ENCODE assay signal across 10 cellular contexts in the genomic region with DNA sequence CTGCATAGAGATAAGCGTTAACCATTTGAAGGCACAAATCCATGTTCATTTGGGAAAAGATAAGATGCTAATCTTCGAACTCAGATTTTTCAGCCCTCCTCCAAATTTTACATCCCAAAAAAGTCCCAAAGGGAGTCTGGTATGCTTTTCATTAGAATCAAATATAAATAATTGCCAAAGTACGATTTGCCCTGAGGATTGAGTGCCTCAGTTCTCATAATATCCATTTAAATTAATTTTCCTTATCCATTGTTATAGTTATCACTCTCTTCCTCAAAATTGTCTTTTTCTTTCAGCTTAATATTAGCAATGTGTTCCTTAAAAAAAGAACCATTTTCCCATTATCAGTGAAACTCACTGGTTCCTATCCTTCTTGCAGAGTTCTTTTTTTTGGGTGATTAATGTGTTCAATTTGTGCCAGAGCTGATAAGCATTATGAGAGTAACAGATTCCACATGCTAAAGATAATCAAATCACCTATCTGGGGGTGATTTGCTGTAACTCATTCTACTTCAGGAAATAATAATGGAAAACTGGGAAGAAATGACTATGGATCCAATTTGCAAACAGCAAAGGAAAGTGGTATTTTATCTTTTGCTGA. TPM values are rescaled to one million over a fixed set of nuclear protein-coding genes. Genes with fewer than 3 reads are reported as not detected.
DNase-seq lines count a peak whose midpoint lies in the region; ATAC-seq and TF ChIP-seq lines count a peak whose summit lies in the region.
"Had no signal": no experiment of that assay in that cellular context is flagged by ENCODE, and none has a peak within 500 bp of the region (broad histone marks: within the 10 kb centered on the region; RNA-seq: fewer than 3 reads in every experiment).

No MANE protein-coding gene starts in this region.

- peaks cover 19% of the 10 kb centered on the region for H3K4me1 ChIP-seq in cardiac muscle cell (ENCODE audit: low read depth)
- no peaks in the 10 kb centered on the region for H3K4me1 ChIP-seq in esophagus (ENCODE audit: control insufficient read depth in 2 of 2, insufficient read depth in 2 of 2, low read length in 1 of 2)
- H3K4me1 ChIP-seq in vagina: peaks cover 11% of the 10 kb centered on the region

- TF ChIP-seq CTCF in cardiac muscle cell (IDR thresholded peaks at IDR 0.05; ENCODE audit: low read depth, low read length) (no peak), nephron (IDR thresholded peaks at IDR 0.05; ENCODE audit: unreplicated experiment in 3 of 3) (no peak), vagina (IDR thresholded peaks at IDR 0.05) (no peak)

- TF ChIP-seq POLR2A in vagina (IDR thresholded peaks at IDR 0.05): no peak

- ATAC-seq in left cardiac atrium: no peak

- peak overlapping the region; percentile 99 to 100 (median 99) for H3K27ac Mint-ChIP-seq in nephron

- H3K4me1 Mint-ChIP-seq in nephron: peaks cover 30% of the 10 kb centered on the region

- H3K9me3 ChIP-seq in cardiac muscle cell (ENCODE audit: low read depth): no peaks in the 10 kb centered on the region
- no peaks in the 10 kb centered on the region for H3K9me3 ChIP-seq in esophagus (ENCODE audit: control insufficient read depth in 2 of 2, insufficient read depth in 1 of 2, low read depth in 1 of 2, low read length in 1 of 2)
- H3K9me3 ChIP-seq in vagina: no peaks in the 10 kb centered on the region

- H3K27me3 ChIP-seq in cardiac muscle cell: no peaks in the 10 kb centered on the region
- H3K27me3 ChIP-seq in esophagus (ENCODE audit: control insufficient read depth in 1 of 2, insufficient read depth in 2 of 2, low read length in 2 of 2): no peaks in the 10 kb centered on the region
- H3K27me3 ChIP-seq in vagina: no peaks in the 10 kb centered on the region

- peak overlapping the region; percentile 87 to 97 (median 91) for H3K4me3 Mint-ChIP-seq in nephron

- intact Hi-C loops in left cardiac atrium (cut with DNase I) (no loop called here), vagina (cut with DNase I) (no loop called here)

- no peaks in the 10 kb centered on the region for H3K9me3 Mint-ChIP-seq in nephron

- H3K36me3 Mint-ChIP-seq in nephron (ENCODE audit: low read depth): peaks cover 24% of the 10 kb centered on the region

- 24 to 50% methylated on average over 3 of the region's 3 CpGs for WGBS in esophagus, 2 donors

- H3K27me3 Mint-ChIP-seq in nephron (ENCODE audit: low read depth): no peaks in the 10 kb centered on the region

- H3K36me3 ChIP-seq in cardiac muscle cell: no peaks in the 10 kb centered on the region
- no peaks in the 10 kb centered on the region for H3K36me3 ChIP-seq in esophagus (ENCODE audit: control insufficient read depth in 2 of 2, insufficient read depth in 2 of 2, low read length in 1 of 2)
- no peaks in the 10 kb centered on the region for H3K36me3 ChIP-seq in vagina

- DNase-seq in cardiac muscle cell (ENCODE audit: low read depth in 1 of 2, low spot score in 1 of 2) (peak in 1 of 2 donors; percentile 21), left cardiac atrium (no peak), vagina (ENCODE audit: extremely low spot score in 2 of 2) (no peak), C1 segment of cervical spinal cord (lab: John Stamatoyannopoulos, UW) (no peak), activated gamma-delta T cell (lab: John Stamatoyannopoulos, UW) (no peak)
- DNase-seq in activated CD4-positive, CD25-positive, alpha-beta regulatory T cell (lab: John Stamatoyannopoulos, UW): no peak
- DNase-seq: 8988T; activated CD8-positive, alpha-beta memory T cell treated with anti-CD3 and anti-CD28 coated beads, Interleukin-2, amount 50 U/mL, for 4 hours had no signal

- H3K4me3 ChIP-seq in cardiac muscle cell: peak overlapping the region; percentile 14
- H3K4me3 ChIP-seq in esophagus (ENCODE audit: low read depth in 1 of 2, low read length in 2 of 2): peak overlapping the region; percentile 47 to 54
- peak overlapping the region; percentile 43 to 48 for H3K4me3 ChIP-seq in vagina

- H3K27ac ChIP-seq in cardiac muscle cell (peak overlapping the region; percentile 92), esophagus (ENCODE audit: low read depth in 2 of 2, low read length in 1 of 2) (peak overlapping the region in 1 of 2 donors; percentile 63), vagina (peak overlapping the region; percentile 88)

RNA-seq across cellular contexts. Expression of gene HNMT, which starts 0.7 kb away (rescaled TPM):
- total RNA-seq in cardiac muscle cell (3.4 and 5.6 TPM in 2 replicates), left cardiac atrium (10 to 100 TPM; 19.0 to 32.6 TPM), vagina (18.9 TPM)
- polyA plus RNA-seq in cardiac muscle cell (4.7 and 5.0 TPM in 2 replicates), esophagus (10 to 100 TPM; 12.3 to 16.4 TPM)
